Comparison of ENCODE assay signal across 8 cellular contexts in the genomic region with DNA sequence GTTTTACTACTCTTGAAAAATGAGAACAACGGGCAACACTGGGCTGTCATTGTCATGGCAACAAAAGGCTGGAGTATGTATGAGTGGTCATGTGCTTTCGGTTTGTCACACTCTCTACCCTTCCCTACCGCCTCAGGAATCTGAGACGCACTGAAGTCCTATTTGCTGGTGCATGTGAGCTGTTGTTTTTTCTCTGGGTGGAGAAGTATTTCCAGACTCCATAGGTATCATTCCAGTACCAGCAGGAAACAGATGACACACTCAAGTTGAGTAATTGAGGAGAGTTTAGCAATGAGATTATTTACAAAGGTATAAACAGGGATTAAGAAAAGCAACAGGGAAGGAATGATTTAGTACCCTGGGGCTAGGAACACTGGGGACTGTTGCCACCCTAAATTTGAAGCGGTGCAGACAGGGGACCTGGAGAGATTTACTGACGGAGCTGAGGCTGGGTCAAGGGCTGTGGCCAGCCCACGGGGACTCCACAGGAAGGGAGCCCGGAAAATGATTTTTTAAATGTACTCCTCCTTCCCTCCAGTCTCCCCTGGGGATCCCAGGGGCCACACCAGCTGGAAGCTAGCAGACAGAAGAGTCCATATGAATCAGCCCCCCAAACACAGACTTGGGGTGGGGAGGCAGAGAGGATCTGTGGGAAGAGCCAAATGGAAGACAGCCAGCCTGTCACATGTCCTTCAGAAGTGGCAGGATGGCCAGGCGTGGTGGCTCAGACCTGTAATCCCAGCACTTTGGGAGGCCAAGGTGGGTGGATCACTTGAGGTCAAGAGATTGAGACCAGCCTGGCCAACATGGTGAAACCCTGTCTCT. TPM values are rescaled to one million over a fixed set of nuclear protein-coding genes. Genes with fewer than 3 reads are reported as not detected.
DNase-seq lines count a peak whose midpoint lies in the region; ATAC-seq and TF ChIP-seq lines count a peak whose summit lies in the region.

No MANE protein-coding gene starts in this region.

- no peaks in the 10 kb centered on the region for H3K36me3 Mint-ChIP-seq in activated CD4-positive, alpha-beta memory T cell treated with anti-CD3 and anti-CD28 coated beads, Interleukin-2, amount 10 ng/mL, durations not matched to agents 7 days and 5 days (ENCODE audit: low read depth)

- H3K4me1 ChIP-seq in psoas muscle (peaks cover 18% of the 10 kb centered on the region), right cardiac atrium (ENCODE audit: control insufficient read depth, insufficient read depth, low read length) (no peaks in the 10 kb centered on the region)

- TF ChIP-seq CTCF in epithelial cell of proximal tubule (conservative IDR thresholded peaks at IDR 0.05; ENCODE audit: low read depth, low read length) = no peak
- no peak for TF ChIP-seq CTCF in psoas muscle (IDR thresholded peaks at IDR 0.05)

- H3K36me3 ChIP-seq in psoas muscle (ENCODE audit: insufficient read depth in 1 of 2, low read depth in 1 of 2) = no peaks in the 10 kb centered on the region

- H3K27me3 Mint-ChIP-seq in activated CD4-positive, alpha-beta memory T cell treated with anti-CD3 and anti-CD28 coated beads, Interleukin-2, amount 10 ng/mL, durations not matched to agents 7 days and 5 days = peaks cover 54% of the 10 kb centered on the region

- H3K27me3 ChIP-seq in psoas muscle (ENCODE audit: insufficient read depth in 3 of 3, low read length in 2 of 3) = no peaks in the 10 kb centered on the region
- no peaks in the 10 kb centered on the region for H3K27me3 ChIP-seq in right cardiac atrium (ENCODE audit: control insufficient read depth, insufficient read depth)

- no peaks in the 10 kb centered on the region for H3K9me3 Mint-ChIP-seq in activated CD4-positive, alpha-beta memory T cell treated with anti-CD3 and anti-CD28 coated beads, Interleukin-2, amount 10 ng/mL, durations not matched to agents 7 days and 5 days

- intact Hi-C loops in psoas muscle (cut with DNase I) = no loop called here
- intact Hi-C loops in right cardiac atrium (cut with DNase I) = no loop called here

- peak; percentile 77 to 86 (median 84) for ATAC-seq in psoas muscle
- no peak for ATAC-seq in right cardiac atrium
- no peak for ATAC-seq in HG03280 (IDR thresholded peaks at IDR 0.05; ENCODE audit: unreplicated experiment)

- H3K9me3 ChIP-seq in psoas muscle (no peaks in the 10 kb centered on the region), right cardiac atrium (ENCODE audit: control insufficient read depth, low read length) (no peaks in the 10 kb centered on the region)

- H3K4me3 Mint-ChIP-seq in activated CD4-positive, alpha-beta memory T cell treated with anti-CD3 and anti-CD28 coated beads, Interleukin-2, amount 10 ng/mL, durations not matched to agents 7 days and 5 days = no peak overlapping the region

- POLR2A ChIA-PET in activated CD4-positive, alpha-beta memory T cell treated with anti-CD3 and anti-CD28 coated beads, Interleukin-2, amount 10 ng/mL, durations not matched to agents 7 days and 5 days (lab: Charles Lee) = interaction anchor here (1.3 kb wide), 1 partner anchor 14 kb away, joined by 3 read pairs; no protein-coding TSS in a partner anchor

- H3K4me3 ChIP-seq in epithelial cell of proximal tubule (ENCODE audit: low read depth, low read length) (no peak overlapping the region), psoas muscle (no peak overlapping the region), right cardiac atrium (ENCODE audit: low read length) (no peak overlapping the region)

- H3K4me1 Mint-ChIP-seq in activated CD4-positive, alpha-beta memory T cell treated with anti-CD3 and anti-CD28 coated beads, Interleukin-2, amount 10 ng/mL, durations not matched to agents 7 days and 5 days = peaks cover 11% of the 10 kb centered on the region

- DNase-seq in EL (peak; percentile 65), NCI-H69 (lab: John Stamatoyannopoulos, UW) (peak; percentile 61), epithelial cell of proximal tubule (ENCODE audit: low read depth) (peak; percentile 82), psoas muscle (no peak), right cardiac atrium (no peak)
- DNase-seq in stimulated activated naive CD4-positive, alpha-beta T cell (lab: John Stamatoyannopoulos, UW) = no peak
- DNase-seq in activated CD4-positive, alpha-beta memory T cell treated with anti-CD3 and anti-CD28 coated beads, Interleukin-2, amount 10 ng/mL, durations not matched to agents 7 days and 5 days = no peak

- H3K27ac Mint-ChIP-seq in activated CD4-positive, alpha-beta memory T cell treated with anti-CD3 and anti-CD28 coated beads, Interleukin-2, amount 10 ng/mL, durations not matched to agents 7 days and 5 days = no peak overlapping the region

- 20 to 27% (median 23%) methylated on average over 9 of the region's 9 CpGs for WGBS in psoas muscle, 3 donors
- WGBS in right cardiac atrium = 58% methylated on average over 9 of the region's 9 CpGs

- CTCF ChIA-PET in activated CD4-positive, alpha-beta memory T cell treated with anti-CD3 and anti-CD28 coated beads, Interleukin-2, amount 10 ng/mL, durations not matched to agents 7 days and 5 days (lab: Charles Lee) = interaction anchor here (0.9 to 3.0 kb wide), 3 partner anchors 9 to 85 kb away, joined by 3 to 14 read pairs (median 6); no protein-coding TSS in a partner anchor

- H3K27ac ChIP-seq in psoas muscle (peak overlapping the region; percentile 88), right cardiac atrium (ENCODE audit: low read length) (no peak overlapping the region)

RNA-seq across cellular contexts. Expression of gene ZBTB43, which starts 13.2 kb away (rescaled TPM):
- total RNA-seq in epithelial cell of proximal tubule (4.3 TPM in 2 replicates), psoas muscle (10 to 100 TPM; 26.5 to 98.3 (median 76.6) TPM), right cardiac atrium (10 to 100 TPM; 17.2 to 23.4 (median 19.6) TPM)
- polyA plus RNA-seq in psoas muscle (10 to 100 TPM; 19.5 to 48.2 (median 30.5) TPM), right cardiac atrium (7.5 TPM)
- 10 to 100 TPM; 40.8 to 41.0 TPM for total RNA-seq in activated CD4-positive, alpha-beta memory T cell treated with anti-CD3 and anti-CD28 coated beads, Interleukin-2, amount 10 ng/mL, durations not matched to agents 7 days and 5 days

Comparison
In these comparisons a context has a peak if more than half of its experiments do, and no peak if none do; other contexts are left out.
1. DNase-seq: peak in EL (single experiment), NCI-H69 (single experiment) and epithelial cell of proximal tubule (single experiment); none in psoas muscle (0 of 2), stimulated activated naive CD4-positive, alpha-beta T cell (0 of 6), activated CD4-positive, alpha-beta memory T cell treated with anti-CD3 and anti-CD28 coated beads, Interleukin-2, amount 10 ng/mL, durations not matched to agents 7 days and 5 days (single experiment) and right cardiac atrium (0 of 3).
2. ATAC-seq: peak in psoas muscle (4 of 4); none in right cardiac atrium (0 of 2) and HG03280 (single experiment).